8 cellular contexts compared by ENCODE assay signal in the genomic region with DNA sequence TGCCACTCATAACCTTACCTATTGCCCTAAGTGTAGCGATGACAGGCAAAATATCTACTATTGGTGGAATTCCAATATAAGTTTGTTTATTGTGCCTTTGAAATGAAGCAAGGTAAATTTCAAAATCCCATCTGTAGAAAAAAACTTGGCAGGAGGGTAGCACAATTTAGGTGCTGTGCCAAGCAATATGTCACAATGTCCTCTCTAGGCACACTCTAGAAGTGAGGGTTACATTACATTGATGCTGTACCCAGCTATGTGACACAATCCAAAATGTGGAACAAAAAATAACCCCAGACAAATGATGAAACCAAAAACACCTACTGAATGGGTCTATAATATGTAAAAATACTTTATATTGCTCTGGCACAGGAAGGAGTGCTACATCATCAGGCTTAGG.
"Had no signal": no experiment of that assay in that cellular context is flagged by ENCODE, and none has a peak within 500 bp of the region (broad histone marks: within the 10 kb centered on the region; RNA-seq: fewer than 3 reads in every experiment).

No MANE protein-coding gene starts in this region.

- ATAC-seq: HCT116 had no signal

- H3K27ac ChIP-seq: GM23248 had no signal

- H3K4me3 ChIP-seq: GM23248, HAP-1 had no signal

- H2AFZ ChIP-seq: GM23248 had no signal

- H3K9ac ChIP-seq: GM23248 had no signal

- H3K4me1 ChIP-seq: HAP-1 had no signal

- DNase-seq: GOT3, H7, HFFc6, KBM-7 had no signal

- FAIRE-seq: HTR-8/SVneo had no signal

- H3K9me3 ChIP-seq: HAP-1 had no signal

- H3K36me3 ChIP-seq: HAP-1 had no signal
